In genomic region chr22:23256138-23256932, GRCh38 we compare ENCODE assay signal across 1 cellular context.
TF ChIP-seq lines count a peak whose summit lies in the region.

No MANE protein-coding gene starts in this region.

TF ChIP-seq in GM23338, 12 proteins besides CTCF, POLR2A, EP300 and RAD21 (continued from another document):
- TF ChIP-seq REST (IDR thresholded peaks at IDR 0.05; ENCODE audit: unreplicated experiment) = no peak
- no peak for TF ChIP-seq NANOG (IDR thresholded peaks at IDR 0.05; ENCODE audit: borderline replicate concordance)
- TF ChIP-seq, protein P1, sequence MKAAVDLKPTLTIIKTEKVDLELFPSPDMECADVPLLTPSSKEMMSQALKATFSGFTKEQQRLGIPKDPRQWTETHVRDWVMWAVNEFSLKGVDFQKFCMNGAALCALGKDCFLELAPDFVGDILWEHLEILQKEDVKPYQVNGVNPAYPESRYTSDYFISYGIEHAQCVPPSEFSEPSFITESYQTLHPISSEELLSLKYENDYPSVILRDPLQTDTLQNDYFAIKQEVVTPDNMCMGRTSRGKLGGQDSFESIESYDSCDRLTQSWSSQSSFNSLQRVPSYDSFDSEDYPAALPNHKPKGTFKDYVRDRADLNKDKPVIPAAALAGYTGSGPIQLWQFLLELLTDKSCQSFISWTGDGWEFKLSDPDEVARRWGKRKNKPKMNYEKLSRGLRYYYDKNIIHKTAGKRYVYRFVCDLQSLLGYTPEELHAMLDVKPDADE (IDR thresholded peaks at IDR 0.05) = no peak
- no peak for TF ChIP-seq JUNB (IDR thresholded peaks at IDR 0.05; ENCODE audit: unreplicated experiment)
